2 cellular contexts compared by ENCODE assay signal in the genomic region with DNA sequence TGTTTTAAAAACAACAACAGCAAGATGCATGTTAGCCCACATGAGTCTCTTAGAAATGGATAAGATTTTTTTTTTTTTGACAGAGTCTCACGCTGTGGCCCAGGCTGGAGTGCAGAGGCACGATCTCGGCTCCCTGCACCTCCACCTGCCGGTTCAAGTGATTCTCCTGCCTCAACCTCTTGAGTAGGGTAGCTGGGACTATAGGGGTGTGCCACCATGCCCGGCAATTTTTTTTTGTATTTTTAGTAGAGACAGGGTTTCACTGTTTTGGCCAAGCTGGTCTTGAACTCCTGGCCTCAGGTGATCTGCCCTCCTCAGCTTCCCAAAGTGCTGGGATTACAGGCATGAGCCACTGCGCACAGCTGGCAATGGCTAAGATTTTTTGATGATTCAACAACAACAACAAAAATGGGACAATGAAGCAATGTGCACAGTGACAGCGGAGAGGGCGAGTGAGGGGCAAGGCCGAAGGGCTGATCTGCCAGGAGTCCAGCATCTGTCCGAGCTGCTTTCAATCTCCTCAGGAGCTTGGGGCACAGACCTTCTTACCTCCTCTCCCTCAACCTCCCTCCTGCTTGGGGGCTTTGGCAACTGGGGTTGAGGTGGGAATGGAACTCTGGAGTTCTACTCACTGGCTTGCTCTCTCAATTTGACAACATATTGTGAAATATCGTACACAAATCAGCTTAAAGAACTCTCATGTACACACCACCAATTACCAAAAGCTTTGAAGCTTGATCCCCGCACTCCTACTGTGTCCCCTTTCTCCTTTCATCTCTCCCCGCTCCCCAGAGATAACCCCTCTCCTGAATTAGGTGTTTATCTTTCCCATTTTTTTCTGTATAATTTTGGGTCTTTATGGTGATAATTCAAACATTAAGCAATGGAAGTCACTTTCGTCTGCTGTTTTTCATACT.
TF ChIP-seq lines count a peak whose summit lies in the region.

No MANE protein-coding gene starts in this region.

TF ChIP-seq in K562, 482 proteins besides CTCF, POLR2A, EP300 and RAD21:
- TF ChIP-seq U2AF1 (optimal IDR thresholded peaks at IDR 0.05; ENCODE audit: low read depth, low read length) (no peak), TBP (optimal IDR thresholded peaks at IDR 0.05; ENCODE audit: low read depth, low read length) (no peak), NCOR1 (IDR thresholded peaks at IDR 0.05) (no peak), CEBPB (tag; IDR thresholded peaks at IDR 0.05) (peak; percentile 38; the same call in 1 of the 2 replicates)

TF ChIP-seq in HepG2, 621 proteins besides CTCF, POLR2A, EP300 and RAD21 (continues in another document):
- TF ChIP-seq, protein P1, sequence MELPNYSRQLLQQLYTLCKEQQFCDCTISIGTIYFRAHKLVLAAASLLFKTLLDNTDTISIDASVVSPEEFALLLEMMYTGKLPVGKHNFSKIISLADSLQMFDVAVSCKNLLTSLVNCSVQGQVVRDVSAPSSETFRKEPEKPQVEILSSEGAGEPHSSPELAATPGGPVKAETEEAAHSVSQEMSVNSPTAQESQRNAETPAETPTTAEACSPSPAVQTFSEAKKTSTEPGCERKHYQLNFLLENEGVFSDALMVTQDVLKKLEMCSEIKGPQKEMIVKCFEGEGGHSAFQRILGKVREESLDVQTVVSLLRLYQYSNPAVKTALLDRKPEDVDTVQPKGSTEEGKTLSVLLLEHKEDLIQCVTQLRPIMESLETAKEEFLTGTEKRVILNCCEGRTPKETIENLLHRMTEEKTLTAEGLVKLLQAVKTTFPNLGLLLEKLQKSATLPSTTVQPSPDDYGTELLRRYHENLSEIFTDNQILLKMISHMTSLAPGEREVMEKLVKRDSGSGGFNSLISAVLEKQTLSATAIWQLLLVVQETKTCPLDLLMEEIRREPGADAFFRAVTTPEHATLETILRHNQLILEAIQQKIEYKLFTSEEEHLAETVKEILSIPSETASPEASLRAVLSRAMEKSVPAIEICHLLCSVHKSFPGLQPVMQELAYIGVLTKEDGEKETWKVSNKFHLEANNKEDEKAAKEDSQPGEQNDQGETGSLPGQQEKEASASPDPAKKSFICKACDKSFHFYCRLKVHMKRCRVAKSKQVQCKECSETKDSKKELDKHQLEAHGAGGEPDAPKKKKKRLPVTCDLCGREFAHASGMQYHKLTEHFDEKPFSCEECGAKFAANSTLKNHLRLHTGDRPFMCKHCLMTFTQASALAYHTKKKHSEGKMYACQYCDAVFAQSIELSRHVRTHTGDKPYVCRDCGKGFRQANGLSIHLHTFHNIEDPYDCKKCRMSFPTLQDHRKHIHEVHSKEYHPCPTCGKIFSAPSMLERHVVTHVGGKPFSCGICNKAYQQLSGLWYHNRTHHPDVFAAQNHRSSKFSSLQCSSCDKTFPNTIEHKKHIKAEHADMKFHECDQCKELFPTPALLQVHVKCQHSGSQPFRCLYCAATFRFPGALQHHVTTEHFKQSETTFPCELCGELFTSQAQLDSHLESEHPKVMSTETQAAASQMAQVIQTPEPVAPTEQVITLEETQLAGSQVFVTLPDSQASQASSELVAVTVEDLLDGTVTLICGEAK (IDR thresholded peaks at IDR 0.05): no peak
- TF ChIP-seq, protein P1 (CRISPR knock-in tag; IDR thresholded peaks at IDR 0.05): 0 out of 2 replicates have a peak, but pooled peaks have one; percentile 21
- TF ChIP-seq, protein P2, sequence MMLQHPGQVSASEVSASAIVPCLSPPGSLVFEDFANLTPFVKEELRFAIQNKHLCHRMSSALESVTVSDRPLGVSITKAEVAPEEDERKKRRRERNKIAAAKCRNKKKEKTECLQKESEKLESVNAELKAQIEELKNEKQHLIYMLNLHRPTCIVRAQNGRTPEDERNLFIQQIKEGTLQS (CRISPR knock-in tag; IDR thresholded peaks at IDR 0.05): no peak
- TF ChIP-seq MEF2D (CRISPR knock-in tag; IDR thresholded peaks at IDR 0.05) (0 out of 2 replicates have a peak, but pooled peaks have one; percentile 24), ZNF230 (CRISPR knock-in tag; IDR thresholded peaks at IDR 0.05) (0 out of 2 replicates have a peak, but pooled peaks have one; percentile 33), ZNF350 (CRISPR knock-in tag; IDR thresholded peaks at IDR 0.05; ENCODE audit: borderline replicate concordance, low read depth) (no peak), HES4 (CRISPR knock-in tag; IDR thresholded peaks at IDR 0.05; ENCODE audit: borderline replicate concordance) (no peak), ZNF766 (CRISPR knock-in tag; IDR thresholded peaks at IDR 0.05; ENCODE audit: borderline replicate concordance) (peak; percentile 44; the same call in 1 of the 2 replicates), FOXP1 (IDR thresholded peaks at IDR 0.05) (peak; percentile 95), FOXP1 (CRISPR knock-in tag; IDR thresholded peaks at IDR 0.05) (peak; percentile 88), HNF4A (CRISPR knock-in tag; IDR thresholded peaks at IDR 0.05) (0 out of 2 replicates have a peak, but pooled peaks have one; percentile 9), PHF21A (CRISPR knock-in tag; IDR thresholded peaks at IDR 0.05) (peak; percentile 45; the same call in 1 of the 2 replicates), PITX1 (CRISPR knock-in tag; IDR thresholded peaks at IDR 0.05) (peak; percentile 99), SP2 (CRISPR knock-in tag; IDR thresholded peaks at IDR 0.05) (0 out of 2 replicates have a peak, but pooled peaks have one; percentile 22), ZNF775 (CRISPR knock-in tag; IDR thresholded peaks at IDR 0.05; ENCODE audit: borderline replicate concordance) (peak; percentile 78; the same call in 1 of the 2 replicates), REXO4 (CRISPR knock-in tag; IDR thresholded peaks at IDR 0.05; ENCODE audit: borderline replicate concordance) (no peak), CREM (IDR thresholded peaks at IDR 0.05) (peak; percentile 80), CREM (CRISPR knock-in tag; IDR thresholded peaks at IDR 0.05) (no peak), ZFAT (CRISPR knock-in tag; conservative IDR thresholded peaks at IDR 0.05) (no peak), NR2F6 (IDR thresholded peaks at IDR 0.05) (peak; percentile 84), NR2F6 (CRISPR knock-in tag; IDR thresholded peaks at IDR 0.05) (peak; percentile 30; the same call in 1 of the 2 replicates), ZNF605 (CRISPR knock-in tag; IDR thresholded peaks at IDR 0.05) (peak; percentile 45; the same call in 1 of the 2 replicates), ZNF670 (CRISPR knock-in tag; IDR thresholded peaks at IDR 0.05; ENCODE audit: borderline replicate concordance) (no peak), GATA4 (IDR thresholded peaks at IDR 0.05; ENCODE audit: borderline replicate concordance, low read depth) (peak; percentile 91), MED13 (CRISPR knock-in tag; IDR thresholded peaks at IDR 0.05) (no peak), TCF7L2 (IDR thresholded peaks at IDR 0.05; ENCODE audit: low read depth, low read length) (peak; percentile 89), THAP11 (CRISPR knock-in tag; IDR thresholded peaks at IDR 0.05) (no peak), TBX3 (IDR thresholded peaks at IDR 0.05; ENCODE audit: borderline replicate concordance) (peak; percentile 75; the same call in 1 of the 2 replicates)
- TF ChIP-seq, protein P3, sequence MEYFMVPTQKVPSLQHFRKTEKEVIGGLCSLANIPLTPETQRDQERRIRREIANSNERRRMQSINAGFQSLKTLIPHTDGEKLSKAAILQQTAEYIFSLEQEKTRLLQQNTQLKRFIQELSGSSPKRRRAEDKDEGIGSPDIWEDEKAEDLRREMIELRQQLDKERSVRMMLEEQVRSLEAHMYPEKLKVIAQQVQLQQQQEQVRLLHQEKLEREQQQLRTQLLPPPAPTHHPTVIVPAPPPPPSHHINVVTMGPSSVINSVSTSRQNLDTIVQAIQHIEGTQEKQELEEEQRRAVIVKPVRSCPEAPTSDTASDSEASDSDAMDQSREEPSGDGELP (IDR thresholded peaks at IDR 0.05; ENCODE audit: borderline replicate concordance, low read depth): peak; percentile 46; the same call in 1 of the 2 replicates
- TF ChIP-seq, protein P4, sequence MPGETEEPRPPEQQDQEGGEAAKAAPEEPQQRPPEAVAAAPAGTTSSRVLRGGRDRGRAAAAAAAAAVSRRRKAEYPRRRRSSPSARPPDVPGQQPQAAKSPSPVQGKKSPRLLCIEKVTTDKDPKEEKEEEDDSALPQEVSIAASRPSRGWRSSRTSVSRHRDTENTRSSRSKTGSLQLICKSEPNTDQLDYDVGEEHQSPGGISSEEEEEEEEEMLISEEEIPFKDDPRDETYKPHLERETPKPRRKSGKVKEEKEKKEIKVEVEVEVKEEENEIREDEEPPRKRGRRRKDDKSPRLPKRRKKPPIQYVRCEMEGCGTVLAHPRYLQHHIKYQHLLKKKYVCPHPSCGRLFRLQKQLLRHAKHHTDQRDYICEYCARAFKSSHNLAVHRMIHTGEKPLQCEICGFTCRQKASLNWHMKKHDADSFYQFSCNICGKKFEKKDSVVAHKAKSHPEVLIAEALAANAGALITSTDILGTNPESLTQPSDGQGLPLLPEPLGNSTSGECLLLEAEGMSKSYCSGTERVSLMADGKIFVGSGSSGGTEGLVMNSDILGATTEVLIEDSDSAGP (CRISPR knock-in tag; IDR thresholded peaks at IDR 0.05; ENCODE audit: borderline replicate concordance): peak; percentile 61; the same call in 1 of the 2 replicates
- TF ChIP-seq, protein P5, sequence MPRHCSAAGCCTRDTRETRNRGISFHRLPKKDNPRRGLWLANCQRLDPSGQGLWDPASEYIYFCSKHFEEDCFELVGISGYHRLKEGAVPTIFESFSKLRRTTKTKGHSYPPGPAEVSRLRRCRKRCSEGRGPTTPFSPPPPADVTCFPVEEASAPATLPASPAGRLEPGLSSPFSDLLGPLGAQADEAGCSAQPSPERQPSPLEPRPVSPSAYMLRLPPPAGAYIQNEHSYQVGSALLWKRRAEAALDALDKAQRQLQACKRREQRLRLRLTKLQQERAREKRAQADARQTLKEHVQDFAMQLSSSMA (CRISPR knock-in tag; IDR thresholded peaks at IDR 0.05): no peak
- TF ChIP-seq, protein P6, sequence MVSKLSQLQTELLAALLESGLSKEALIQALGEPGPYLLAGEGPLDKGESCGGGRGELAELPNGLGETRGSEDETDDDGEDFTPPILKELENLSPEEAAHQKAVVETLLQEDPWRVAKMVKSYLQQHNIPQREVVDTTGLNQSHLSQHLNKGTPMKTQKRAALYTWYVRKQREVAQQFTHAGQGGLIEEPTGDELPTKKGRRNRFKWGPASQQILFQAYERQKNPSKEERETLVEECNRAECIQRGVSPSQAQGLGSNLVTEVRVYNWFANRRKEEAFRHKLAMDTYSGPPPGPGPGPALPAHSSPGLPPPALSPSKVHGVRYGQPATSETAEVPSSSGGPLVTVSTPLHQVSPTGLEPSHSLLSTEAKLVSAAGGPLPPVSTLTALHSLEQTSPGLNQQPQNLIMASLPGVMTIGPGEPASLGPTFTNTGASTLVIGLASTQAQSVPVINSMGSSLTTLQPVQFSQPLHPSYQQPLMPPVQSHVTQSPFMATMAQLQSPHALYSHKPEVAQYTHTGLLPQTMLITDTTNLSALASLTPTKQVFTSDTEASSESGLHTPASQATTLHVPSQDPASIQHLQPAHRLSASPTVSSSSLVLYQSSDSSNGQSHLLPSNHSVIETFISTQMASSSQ (IDR thresholded peaks at IDR 0.05; ENCODE audit: low read depth): 0 out of 2 replicates have a peak, but pooled peaks have one; percentile 32
- TF ChIP-seq, protein P6 (CRISPR knock-in tag; IDR thresholded peaks at IDR 0.05; ENCODE audit: borderline replicate concordance): peak; percentile 77; the same call in 1 of the 2 replicates
- TF ChIP-seq, protein P7, sequence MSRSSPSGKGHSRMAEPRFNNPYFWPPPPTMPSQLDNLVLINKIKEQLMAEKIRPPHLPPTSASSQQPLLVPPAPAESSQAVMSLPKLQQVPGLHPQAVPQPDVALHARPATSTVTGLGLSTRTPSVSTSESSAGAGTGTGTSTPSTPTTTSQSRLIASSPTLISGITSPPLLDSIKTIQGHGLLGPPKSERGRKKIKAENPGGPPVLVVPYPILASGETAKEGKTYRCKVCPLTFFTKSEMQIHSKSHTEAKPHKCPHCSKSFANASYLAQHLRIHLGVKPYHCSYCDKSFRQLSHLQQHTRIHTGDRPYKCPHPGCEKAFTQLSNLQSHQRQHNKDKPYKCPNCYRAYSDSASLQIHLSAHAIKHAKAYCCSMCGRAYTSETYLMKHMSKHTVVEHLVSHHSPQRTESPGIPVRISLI (CRISPR knock-in tag; IDR thresholded peaks at IDR 0.05; ENCODE audit: borderline replicate concordance): peak; percentile 89
